In genomic region chr4:73588613-73589012, GRCh38 we compare ENCODE assay signal across 17 cellular contexts. TPM values are rescaled to one million over a fixed set of nuclear protein-coding genes. Genes with fewer than 3 reads are reported as not detected.
A peak's percentile ranks its signal among the peaks of the same experiment; 100 is the strongest.
DNase-seq lines count a peak whose midpoint lies in the region; ATAC-seq, FAIRE-seq and TF ChIP-seq lines count a peak whose summit lies in the region.
"Had no signal": no experiment of that assay in that cellular context is flagged by ENCODE, and none has a peak within 500 bp of the region (broad histone marks: within the 10 kb centered on the region; RNA-seq: fewer than 3 reads in every experiment).

No MANE protein-coding gene starts in this region.

- POLR2A ChIA-PET in HepG2 (lab: Yijun Ruan, JAX), result no interaction called here
- POLR2A ChIA-PET in GM12878 (lab: Charles Lee), result interaction anchor here (0.8 to 2.3 kb wide), 5 partner anchors 13 to 64 kb away, joined by 3 to 17 read pairs (median 4); no protein-coding TSS in a partner anchor

- H3K9me1 ChIP-seq in keratinocyte (ENCODE audit: control insufficient read depth, extremely low read depth, insufficient read depth, low read length), result no peaks in the 10 kb centered on the region

- H3K27me3 ChIP-seq in HepG2 (ENCODE audit: control insufficient read depth in 1 of 2, insufficient read depth in 2 of 2, low read length in 2 of 2) (no peaks in the 10 kb centered on the region), right lobe of liver (no peaks in the 10 kb centered on the region), OCI-LY1 (ENCODE audit: insufficient read depth, low read length) (no peaks in the 10 kb centered on the region), GM12878 (replicated peaks in 1 of 2; ENCODE audit: control insufficient read depth in 2 of 2, insufficient read depth in 2 of 2, low read length in 1 of 2) (no peaks in the 10 kb centered on the region), keratinocyte (ENCODE audit: control insufficient read depth, extremely low read depth, insufficient read depth, low read length) (no peaks in the 10 kb centered on the region), psoas muscle (ENCODE audit: insufficient read depth in 3 of 3, low read length in 2 of 3) (peaks cover 0 to 1% (median 0%) of the 10 kb centered on the region in 3 donors)

- H3K9me3 ChIP-seq in HepG2 (ENCODE audit: low read length) (no peaks in the 10 kb centered on the region), right lobe of liver (no peaks in the 10 kb centered on the region), OCI-LY1 (ENCODE audit: low read length) (no peaks in the 10 kb centered on the region; the same call in 1 of the 2 replicates), GM12878 (replicated peaks; ENCODE audit: control insufficient read depth, insufficient read depth, low read length) (no peaks in the 10 kb centered on the region; the same call in 2 of the 3 replicates), keratinocyte (ENCODE audit: control insufficient read depth, low read depth, low read length) (no peaks in the 10 kb centered on the region), psoas muscle (no peaks in the 10 kb centered on the region)
- H3K9me3 ChIP-seq: HAP-1 had no signal

- H3K9ac ChIP-seq in HepG2 (ENCODE audit: insufficient read depth, low read depth, low read length) (no peak overlapping the region), OCI-LY1 (ENCODE audit: low read length) (peak overlapping the region; percentile 62), GM12878 (ENCODE audit: control insufficient read depth, insufficient read depth, low read length) (no peak overlapping the region), keratinocyte (ENCODE audit: control insufficient read depth, extremely low read depth, insufficient read depth, low read length) (no peak overlapping the region)

- in situ Hi-C loops in HepG2 (cut with HindIII; ENCODE audit: extremely low pct_ligation_motif_present, low pct_unique_long_range_greater_than_20kb), result loop anchor here (25.0 kb wide), 1 partner anchor 251 kb away; no protein-coding TSS in a partner anchor
- in situ Hi-C loops in GM12878 (cut with MboI), result no loop called here

- H2AFZ ChIP-seq in HepG2 (ENCODE audit: low read length), result no peak overlapping the region
- H2AFZ ChIP-seq in OCI-LY1 (ENCODE audit: low read length), result no peak overlapping the region
- H2AFZ ChIP-seq in GM12878 (ENCODE audit: control insufficient read depth, low read depth, low read length), result no peak overlapping the region
- H2AFZ ChIP-seq in keratinocyte (ENCODE audit: control insufficient read depth, low read length), result no peak overlapping the region

- intact Hi-C loops in HepG2 (cut with micrococcal nuclease; ENCODE audit: unreplicated experiment) (no loop called here), right lobe of liver (cut with DNase I) (no loop called here), GM12878 (cut with micrococcal nuclease; ENCODE audit: unreplicated experiment) (loop anchor here (2.0 to 5.0 kb wide), 2 partner anchors 32 to 144 kb away; partner anchors contain the start of gene RASSF6), psoas muscle (cut with DNase I) (no loop called here)

- H3K4me2 ChIP-seq in HepG2 (ENCODE audit: low read depth, low read length) (no peak overlapping the region), OCI-LY1 (ENCODE audit: low read length) (no peak overlapping the region), GM12878 (ENCODE audit: control insufficient read depth, insufficient read depth) (no peak overlapping the region), keratinocyte (ENCODE audit: control insufficient read depth, extremely low read depth, insufficient read depth, low read depth, low read length) (peak overlapping the region; percentile 93)

- dilution Hi-C loops in keratinocyte (cut with MboI; ENCODE audit: extremely low pct_ligation_motif_present, low sequenced_read_pairs), result no loop called here

- no peak overlapping the region for H3K27ac ChIP-seq in HepG2 (ENCODE audit: extremely low read length, insufficient read depth, low read length)
- H3K27ac ChIP-seq in right lobe of liver, result peak overlapping the region in 1 of 3 donors; percentile 74
- H3K27ac ChIP-seq in OCI-LY1 (ENCODE audit: low read depth, low read length, poor library complexity, severe bottlenecking), result peak overlapping the region; percentile 100
- H3K27ac ChIP-seq in GM12878 (ENCODE audit: control insufficient read depth, insufficient read depth), result peak overlapping the region; percentile 96
- peak overlapping the region; percentile 98 for H3K27ac ChIP-seq in keratinocyte (ENCODE audit: control insufficient read depth, insufficient read depth, low read length)
- no peak overlapping the region for H3K27ac ChIP-seq in psoas muscle

- H4K20me1 ChIP-seq in HepG2 (ENCODE audit: insufficient read depth, low read length), result no peaks in the 10 kb centered on the region
- no peaks in the 10 kb centered on the region for H4K20me1 ChIP-seq in OCI-LY1 (ENCODE audit: insufficient read depth, low read length)
- no peaks in the 10 kb centered on the region for H4K20me1 ChIP-seq in GM12878 (ENCODE audit: control insufficient read depth, insufficient read depth)
- no peaks in the 10 kb centered on the region for H4K20me1 ChIP-seq in keratinocyte (ENCODE audit: control insufficient read depth, extremely low read depth, insufficient read depth, low read length)

- no peaks in the 10 kb centered on the region for H3K9me2 ChIP-seq in OCI-LY1 (ENCODE audit: low read depth, low read length)

- RAD21 ChIA-PET in GM12878 (lab: Charles Lee; ENCODE audit: unreplicated experiment), result interaction anchor here (0.8 to 3.0 kb wide), 9 partner anchors 14 to 146 kb away, joined by 3 to 42 read pairs (median 7); no protein-coding TSS in a partner anchor

- WGBS in HepG2 (ENCODE audit: low lambda C conversion rate), result 63% methylated on average over 1 of the region's 1 CpG
- 77% methylated on average over 1 of the region's 1 CpG for whole genome bisulfite sequencing in right lobe of liver (ENCODE audit: insufficient coverage, low coverage, low lambda C conversion rate, missing lambda C conversion rate)
- WGBS in GM12878 (ENCODE audit: insufficient coverage, insufficient replicate concordance, low lambda C conversion rate, missing lambda C conversion rate), result 47% methylated on average over 1 of the region's 1 CpG
- WGBS in psoas muscle, 3 donors, result 79 to 82% (median 81%) methylated on average over 1 of the region's 1 CpG

- SMC1A ChIA-PET in GM12878 (lab: Charles Lee; ENCODE audit: uncharacterized antibody, unreplicated experiment), result interaction anchor here (0.8 to 2.5 kb wide), 9 partner anchors 9 to 65 kb away, joined by 3 to 48 read pairs (median 13); no protein-coding TSS in a partner anchor

- no peak for TF ChIP-seq CTCF in HepG2 (CRISPR knock-in tag; IDR thresholded peaks at IDR 0.05)
- TF ChIP-seq CTCF in right lobe of liver (IDR thresholded peaks at IDR 0.05), result no peak
- no peak for TF ChIP-seq CTCF in OCI-LY1 (IDR thresholded peaks at IDR 0.05; ENCODE audit: low read length)
- no peak for TF ChIP-seq CTCF in GM12878 (IDR thresholded peaks at IDR 0.05 in 2 of 3, conservative IDR thresholded peaks at IDR 0.05 in 1 of 3; ENCODE audit: control insufficient read depth in 2 of 3, extremely low read depth in 1 of 3, insufficient read depth in 1 of 3, low read depth in 3 of 3, low read length in 3 of 3)
- no peak for TF ChIP-seq CTCF in keratinocyte (optimal IDR thresholded peaks at IDR 0.05 in 1 of 3, IDR thresholded peaks at IDR 0.05 in 1 of 3, conservative IDR thresholded peaks at IDR 0.05 in 1 of 3; ENCODE audit: extremely low read depth in 1 of 3, insufficient read depth in 2 of 3, low read length in 3 of 3)
- no peak for TF ChIP-seq CTCF in psoas muscle (IDR thresholded peaks at IDR 0.05)

- ATAC-seq in HepG2 (no peak), right lobe of liver (no peak), GM12878 (no peak), psoas muscle (no peak), GM19328 (IDR thresholded peaks at IDR 0.05; ENCODE audit: unreplicated experiment) (no peak)

- TF ChIP-seq EP300 in HepG2 (IDR thresholded peaks at IDR 0.05; ENCODE audit: low read depth in 2 of 2, low read length in 2 of 2) (no peak), HepG2 (CRISPR knock-in tag; IDR thresholded peaks at IDR 0.05; ENCODE audit: borderline replicate concordance) (no peak), GM12878 (IDR thresholded peaks at IDR 0.05; ENCODE audit: borderline replicate concordance in 1 of 2, control insufficient read depth in 1 of 2, low read depth in 2 of 2, low read length in 2 of 2) (no peak)

- H3K36me3 ChIP-seq in HepG2 (replicated peaks in 1 of 2; ENCODE audit: control insufficient read depth in 1 of 2, insufficient read depth in 2 of 2, low read length in 2 of 2) (no peaks in the 10 kb centered on the region), right lobe of liver (no peaks in the 10 kb centered on the region), OCI-LY1 (ENCODE audit: insufficient read depth, low read length) (peaks cover 88% of the 10 kb centered on the region), GM12878 (ENCODE audit: control insufficient read depth in 2 of 2, insufficient read depth in 2 of 2, low read length in 1 of 2) (no peaks in the 10 kb centered on the region), keratinocyte (ENCODE audit: control insufficient read depth in 2 of 2, extremely low read depth in 1 of 2, insufficient read depth in 2 of 2, low read length in 2 of 2) (peaks cover 0 to 6% of the 10 kb centered on the region in 2 experiments), psoas muscle (ENCODE audit: insufficient read depth in 1 of 2, low read depth in 1 of 2) (no peaks in the 10 kb centered on the region)
- H3K36me3 ChIP-seq: HAP-1 had no signal

- DNase-seq in HepG2 (ENCODE audit: low spot score) (no peak), right lobe of liver (no peak), GM12878 (ENCODE audit: low read depth, low spot score) (no peak), keratinocyte (ENCODE audit: low read depth, low spot score) (no peak), occipital lobe (lab: John Stamatoyannopoulos, UW) (no peak), psoas muscle (no peak)
- DNase-seq: C1 segment of cervical spinal cord; Calu3; CD4-positive, alpha-beta T cell; DMS 273 treated with DMSO at 0.1 percent for 48 hours; HFFc6 had no signal

- TF ChIP-seq POLR2A in HepG2 (IDR thresholded peaks at IDR 0.05; ENCODE audit: insufficient read depth in 1 of 2, low read depth in 2 of 2, low read length in 2 of 2) (no peak), right lobe of liver (IDR thresholded peaks at IDR 0.05) (no peak), GM12878 (IDR thresholded peaks at IDR 0.05; ENCODE audit: low read depth, low read length) (no peak)

- BruUV-seq in HepG2 (replicated peaks; lab: Mats Ljungman, UMichigan) (no TSS peak), GM12878 (replicated peaks; lab: Mats Ljungman, UMichigan) (no TSS peak)

- H3F3A ChIP-seq in OCI-LY1 (ENCODE audit: insufficient read depth, low read length), result peaks cover 31% of the 10 kb centered on the region

- H3K79me2 ChIP-seq in HepG2 (ENCODE audit: insufficient read depth, low read length) (no peaks in the 10 kb centered on the region), OCI-LY1 (ENCODE audit: insufficient read depth, low read length) (no peaks in the 10 kb centered on the region), GM12878 (ENCODE audit: control insufficient read depth, insufficient read depth, low read length) (no peaks in the 10 kb centered on the region), keratinocyte (ENCODE audit: control insufficient read depth, insufficient read depth, low read length) (no peaks in the 10 kb centered on the region)

- TF ChIP-seq RAD21 in HepG2 (CRISPR knock-in tag; IDR thresholded peaks at IDR 0.05) (no peak), GM12878 (IDR thresholded peaks at IDR 0.05; ENCODE audit: insufficient read depth, low read depth, low read length) (no peak)

- FAIRE-seq in HepG2 (lab: Jason Lieb, UNC), result no peak
- FAIRE-seq in GM12878 (lab: Jason Lieb, UNC), result no peak
- no peak for FAIRE-seq in keratinocyte (lab: Jason Lieb, UNC)
- FAIRE-seq: H1, HTR-8/SVneo had no signal

- CTCF ChIA-PET in HepG2 (lab: Yijun Ruan, JAX; ENCODE audit: low intra/inter-chr PET ratio, low total read pairs), result no interaction called here
- CTCF ChIA-PET in GM12878 (lab: Yijun Ruan, JAX), result interaction anchor here (1.4 to 4.1 kb wide), 7 partner anchors 11 to 64 kb away, joined by 4 to 45 read pairs (median 14); partner anchors contain the start of gene RASSF6

- H3K4me1 ChIP-seq in HepG2 (ENCODE audit: insufficient read depth, low read length), result peaks cover 12% of the 10 kb centered on the region
- peaks cover 0 to 20% (median 0%) of the 10 kb centered on the region in 4 donors for H3K4me1 ChIP-seq in right lobe of liver
- H3K4me1 ChIP-seq in OCI-LY1 (ENCODE audit: insufficient read depth, low read length, severe bottlenecking), result peaks cover 55% of the 10 kb centered on the region
- peaks cover 26% of the 10 kb centered on the region for H3K4me1 ChIP-seq in GM12878 (ENCODE audit: control insufficient read depth, insufficient read depth, low read length)
- H3K4me1 ChIP-seq in keratinocyte (ENCODE audit: control insufficient read depth, extremely low read depth, insufficient read depth, low read length), result peaks cover 32% of the 10 kb centered on the region
- no peaks in the 10 kb centered on the region for H3K4me1 ChIP-seq in psoas muscle
- H3K4me1 ChIP-seq: HAP-1 had no signal

- no peak overlapping the region for H3K4me3 ChIP-seq in HepG2 (replicated peaks in 1 of 3; ENCODE audit: insufficient read depth in 1 of 3, low read depth in 2 of 3, low read length in 3 of 3)
- H3K4me3 ChIP-seq in right lobe of liver, result no peak overlapping the region
- H3K4me3 ChIP-seq in OCI-LY1 (ENCODE audit: low read depth, low read length, poor library complexity, severe bottlenecking), result no peak overlapping the region
- no peak overlapping the region for H3K4me3 ChIP-seq in GM12878
- H3K4me3 ChIP-seq in keratinocyte (ENCODE audit: control insufficient read depth in 2 of 3, extremely low read depth in 1 of 3, insufficient read depth in 2 of 3, low read depth in 1 of 3, low read length in 3 of 3), result no peak overlapping the region
- no peak overlapping the region for H3K4me3 ChIP-seq in psoas muscle
- H3K4me3 ChIP-seq: HAP-1 had no signal

RNA-seq across cellular contexts. Expression of gene RASSF6, which starts 31.6 kb away (rescaled TPM):
- total RNA-seq in HepG2 (2016; rRNA removed; fragmentation: Illumina TruSeq; extraction: Trizol) (0.11 and 0.42 TPM in 2 replicates), right lobe of liver (1 to 10 TPM in 3 of 6 experiments, under 1 TPM in 3; 0.22 to 2.2 (median 0.91) TPM), GM12878 (2014; rRNA removed) (0.28 and 0.33 TPM in 2 replicates), GM12878 (2014; rRNA removed; fragmentation: Illumina TruSeq; extraction: Trizol) (0.55 and 0.76 TPM in 2 replicates), GM12878 (2021) (0.43 and 0.62 TPM in 2 replicates), occipital lobe (0.31 TPM), psoas muscle (not detected)
- not detected in 2 replicates for total RNA-seq in HepG2 (2016; cell fraction: cytosol; rRNA removed; fragmentation: Illumina TruSeq; extraction: Trizol; ENCODE audit: low read depth)
- 0.13 and 0.24 TPM in 2 replicates for total RNA-seq in HepG2 (2016; cell fraction: insoluble cytoplasmic fraction; rRNA removed; fragmentation: Illumina TruSeq; extraction: Trizol)
- 0.06 TPM in 1 of 2 replicates, not detected in the other for total RNA-seq in HepG2 (2016; cell fraction: membrane; rRNA removed; fragmentation: Illumina TruSeq; extraction: Trizol)
- 0.09 and 0.25 TPM in 2 replicates for total RNA-seq in HepG2 (2016; cell fraction: nucleus; rRNA removed; fragmentation: Illumina TruSeq; extraction: Trizol)
- polyA plus RNA-seq in HepG2 (2011; rRNA removed) (0.03 and 0.04 TPM in 2 replicates), GM12878 (2011; rRNA removed) (2.9 and 4.9 TPM in 2 replicates), GM12878 (2014; fragmentation: Illumina TruSeq; extraction: Trizol) (0.57 and 0.74 TPM in 2 replicates), GM12878 (2014; fragmentation: Nextera tagmentation; extraction: Ambion mirVana) (under 1 TPM; 0.35 to 0.40 TPM), GM12878 (2014; rRNA removed) (0.56 and 0.69 TPM in 2 replicates), GM12878 (2016; fragmentation: Nextera tagmentation; extraction: Ambion mirVana) (under 1 TPM; 0.33 to 0.52 TPM), keratinocyte (3.6 to 6.5 TPM (median 4.4 TPM) in 3 replicates), psoas muscle (under 1 TPM in 1 of 3 donors, not detected in 2; 0.01 TPM)
- 0.01 and 0.03 TPM in 2 replicates for polyA plus RNA-seq in HepG2 (2011; cell fraction: cytosol; rRNA removed)
- polyA plus RNA-seq in HepG2 (2011; cell fraction: nucleus; rRNA removed), result 0.03 and 0.06 TPM in 2 replicates
- polyA plus RNA-seq in HepG2 (2012), result 0.03 TPM in 1 of 2 replicates, not detected in the other
- polyA plus RNA-seq in HepG2 (2016; cell fraction: cytosol; fragmentation: Illumina TruSeq; extraction: Trizol; ENCODE audit: low read depth), result 0.25 TPM in 1 of 2 replicates, not detected in the other
- polyA plus RNA-seq in HepG2 (2016; cell fraction: insoluble cytoplasmic fraction; fragmentation: Illumina TruSeq; extraction: Trizol; ENCODE audit: low read depth), result 0.23 and 0.33 TPM in 2 replicates
- polyA plus RNA-seq in HepG2 (2016; cell fraction: membrane; fragmentation: Illumina TruSeq; extraction: Trizol; ENCODE audit: low read depth), result 0.05 and 0.12 TPM in 2 replicates
- 0.25 and 0.49 TPM in 2 replicates for polyA plus RNA-seq in HepG2 (2016; cell fraction: nucleus; fragmentation: Illumina TruSeq; extraction: Trizol; ENCODE audit: insufficient read depth, low read depth)
- polyA minus RNA-seq in HepG2 (2011; rRNA and poly(A)+ RNA removed; ENCODE audit: low replicate concordance), result 0.07 and 0.10 TPM in 2 replicates
- polyA minus RNA-seq in HepG2 (2011; cell fraction: cytosol; rRNA and poly(A)+ RNA removed), result not detected in 2 replicates
- 0.26 TPM in 1 of 2 replicates, not detected in the other for polyA minus RNA-seq in HepG2 (2011; cell fraction: nucleus; rRNA and poly(A)+ RNA removed)
- 7.9 and 10.8 TPM in 2 replicates for total RNA-seq in GM12878 (2013; cell fraction: nucleolus; rRNA removed)
- polyA plus RNA-seq in GM12878 (2011; ENCODE audit: low read depth), result 0.50 TPM
- polyA plus RNA-seq in GM12878 (2011; cell fraction: cytosol; rRNA removed), result 0.93 and 1.3 TPM in 2 replicates
- 2.8 and 3.9 TPM in 2 replicates for polyA plus RNA-seq in GM12878 (2011; cell fraction: nucleus; rRNA removed)
- polyA plus RNA-seq in GM12878 (2012), result 0.58 and 0.88 TPM in 2 replicates
- 2.1 TPM in 2 replicates for polyA minus RNA-seq in GM12878 (2011; rRNA and poly(A)+ RNA removed)
- polyA minus RNA-seq in GM12878 (2011; cell fraction: cytosol; rRNA and poly(A)+ RNA removed), result 1.2 TPM in 2 replicates
- 3.5 and 8.0 TPM in 2 replicates for polyA minus RNA-seq in GM12878 (2011; cell fraction: nucleus; rRNA and poly(A)+ RNA removed)
- 5.2 TPM for polyA plus RNA-seq in keratinocyte (2011; ENCODE audit: low read depth)
- 4.5 and 8.3 TPM in 2 replicates for polyA plus RNA-seq in keratinocyte (2011; cell fraction: cytosol; rRNA removed)
- 10.1 and 11.4 TPM in 2 replicates for polyA plus RNA-seq in keratinocyte (2011; cell fraction: nucleus; rRNA removed)
- polyA plus RNA-seq in keratinocyte (2012; ENCODE audit: low replicate concordance), result 3.5 and 3.6 TPM in 2 replicates
- 2.8 to 3.6 TPM (median 3.4 TPM) in 3 replicates for polyA minus RNA-seq in keratinocyte
- 5.8 TPM for polyA minus RNA-seq in keratinocyte (2011; cell fraction: cytosol; rRNA and poly(A)+ RNA removed)
- 7.7 and 16.1 TPM in 2 replicates for polyA minus RNA-seq in keratinocyte (2011; cell fraction: nucleus; rRNA and poly(A)+ RNA removed)
- total RNA-seq: G401, HFFc6 had no signal

Comparison
In these comparisons a context has a peak if more than half of its experiments do, and no peak if none do; other contexts are left out.
1. H3K27ac ChIP-seq: peak in OCI-LY1 (single experiment), GM12878 (single experiment) and keratinocyte (single experiment); none in HepG2 (single experiment) and psoas muscle (single experiment).